ENCODE assay signal across 18 cellular contexts in genomic region chr22:25818541-25818940, GRCh38.
"Had no signal": no experiment of that assay in that cellular context is flagged by ENCODE, and none has a peak within 500 bp of the region (broad histone marks: within the 10 kb centered on the region; RNA-seq: fewer than 3 reads in every experiment).

No MANE protein-coding gene starts in this region.

- H3K4me1 Mint-ChIP-seq: naive thymus-derived CD4-positive, alpha-beta T cell; nephron progenitor cell had no signal

- H3K4me3 Mint-ChIP-seq: naive thymus-derived CD4-positive, alpha-beta T cell; nephron progenitor cell had no signal

- H3K27ac Mint-ChIP-seq: naive thymus-derived CD4-positive, alpha-beta T cell; nephron progenitor cell had no signal

- DNase-seq: cortex of kidney; dorsolateral prefrontal cortex; effector CD8-positive, alpha-beta T cell; heart left ventricle; hippocampal formation; kidney glomerular epithelial cell; mammary epithelial cell; naive thymus-derived CD4-positive, alpha-beta T cell; nephron progenitor cell; posterior cingulate gyrus; sigmoid colon; stimulated activated CD4-positive, alpha-beta T cell treated with anti-CD3 and anti-CD28 coated beads, Interleukin-2, amount 100 ng/mL, for 24 hours; stimulated activated CD4-positive, alpha-beta T cell treated with anti-CD3 and anti-CD28 coated beads, Interleukin-4, amount 100 ng/mL, for 4 hours; stimulated activated naive CD4-positive, alpha-beta T cell; stomach; substantia nigra; transverse colon had no signal

- ATAC-seq: esophagus mucosa; naive thymus-derived CD4-positive, alpha-beta T cell had no signal
